In genomic region chr14:71970272-71970671, GRCh38 we compare ENCODE assay signal across 31 cellular contexts. TPM values are rescaled to one million over a fixed set of nuclear protein-coding genes. Genes with fewer than 3 reads are reported as not detected.
"Had no signal": no experiment of that assay in that cellular context is flagged by ENCODE, and none has a peak within 500 bp of the region (broad histone marks: within the 10 kb centered on the region; RNA-seq: fewer than 3 reads in every experiment).

No MANE protein-coding gene starts in this region.

- H3K4me1 ChIP-seq: adrenal gland, body of pancreas, colonic mucosa, esophagus squamous epithelium had no signal

- H3K27ac Mint-ChIP-seq: activated CD8-positive, alpha-beta T cell treated with anti-CD3 and anti-CD28 coated beads for 36 hours; activated naive CD4-positive, alpha-beta T cell treated with anti-CD3 and anti-CD28 coated beads for 36 hours; activated naive CD4-positive, alpha-beta T cell treated with anti-CD3 and anti-CD28 coated beads, Interleukin-2, amount 50 U/mL, for 24 hours; activated naive CD8-positive, alpha-beta T cell treated with anti-CD3 and anti-CD28 coated beads for 36 hours; activated naive CD8-positive, alpha-beta T cell treated with anti-CD3 and anti-CD28 coated beads, Interleukin-2, amount 50 U/mL, for 24 hours; activated T-helper 1 cell treated with anti-CD3 and anti-CD28 coated beads, Interleukin-12 subunit alpha, Interleukin-12 subunit beta, Interleukin-2, Interleukin-4 antibody, amounts not matched to agents 30 ng/mL and 10 ng/mL and 1 ng/mL, durations not matched to agents 14 hours and 24 hours and 36 hours; activated T-helper 2 cell treated with anti-CD3 and anti-CD28 coated beads, Interferon-gamma antibody, Interleukin-2, Interleukin-4, amounts not matched to agents 10 μg/mL and 5 μg/mL and 100 μg/mL, durations not matched to agents 14 hours and 24 hours and 36 hours had no signal

- H3K4me3 Mint-ChIP-seq: activated CD8-positive, alpha-beta T cell treated with anti-CD3 and anti-CD28 coated beads for 36 hours; activated naive CD4-positive, alpha-beta T cell treated with anti-CD3 and anti-CD28 coated beads for 36 hours; activated naive CD4-positive, alpha-beta T cell treated with anti-CD3 and anti-CD28 coated beads, Interleukin-2, amount 50 U/mL, for 24 hours; activated naive CD8-positive, alpha-beta T cell treated with anti-CD3 and anti-CD28 coated beads for 36 hours; activated naive CD8-positive, alpha-beta T cell treated with anti-CD3 and anti-CD28 coated beads, Interleukin-2, amount 50 U/mL, for 24 hours; activated T-helper 1 cell treated with anti-CD3 and anti-CD28 coated beads, Interleukin-12 subunit alpha, Interleukin-12 subunit beta, Interleukin-2, Interleukin-4 antibody, amounts not matched to agents 30 ng/mL and 10 ng/mL and 1 ng/mL, durations not matched to agents 14 hours and 24 hours and 36 hours had no signal

- H3K4me3 ChIP-seq: adrenal gland, body of pancreas, colonic mucosa, esophagus squamous epithelium had no signal

- H3K9me3 ChIP-seq: adrenal gland, body of pancreas, colonic mucosa, esophagus squamous epithelium had no signal

- H3K27ac ChIP-seq: adrenal gland, body of pancreas, colonic mucosa, epithelial cell of prostate, esophagus squamous epithelium had no signal

- ATAC-seq: activated CD8-positive, alpha-beta T cell treated with anti-CD3 and anti-CD28 coated beads for 36 hours; activated naive CD8-positive, alpha-beta T cell treated with anti-CD3 and anti-CD28 coated beads, Interleukin-2, amount 50 U/mL, for 24 hours; body of pancreas had no signal

- H3K9me3 Mint-ChIP-seq: activated naive CD4-positive, alpha-beta T cell treated with anti-CD3 and anti-CD28 coated beads for 36 hours; activated naive CD4-positive, alpha-beta T cell treated with anti-CD3 and anti-CD28 coated beads, Interleukin-2, amount 50 U/mL, for 24 hours had no signal

- DNase-seq: activated CD4-positive, alpha-beta T cell treated with anti-CD3 and anti-CD28 coated beads for 4 hours; activated CD4-positive, alpha-beta T cell treated with anti-CD3 and anti-CD28 coated beads, Interleukin-2, amount 50 U/mL, for 1 hour; activated CD4-positive, alpha-beta T cell treated with anti-CD3 and anti-CD28 coated beads, Interleukin-2, amount 50 U/mL, for 48 hours; activated CD4-positive, CD25-positive, alpha-beta regulatory T cell; activated CD4-positive, CD25-positive, alpha-beta regulatory T cell treated with anti-CD3 and anti-CD28 coated beads, Interleukin-2, amount 50 U/mL, for 72 hours; activated CD8-positive, alpha-beta memory T cell treated with anti-CD3 and anti-CD28 coated beads for 24 hours; activated CD8-positive, alpha-beta T cell treated with anti-CD3 and anti-CD28 coated beads for 36 hours; activated effector memory CD4-positive, alpha-beta T cell treated with anti-CD3 and anti-CD28 coated beads, Interleukin-2, amount 50 U/mL, for 16 hours; activated naive CD4-positive, alpha-beta T cell treated with anti-CD3 and anti-CD28 coated beads for 36 hours; activated naive CD8-positive, alpha-beta T cell treated with anti-CD3 and anti-CD28 coated beads for 36 hours; activated naive CD8-positive, alpha-beta T cell treated with anti-CD3 and anti-CD28 coated beads, Interleukin-2, amount 50 U/mL, for 24 hours; activated T-cell treated with anti-CD3 and anti-CD28 coated beads, Interleukin-2, amount 50 U/mL, for 1 hour; activated T-cell treated with anti-CD3 and anti-CD28 coated beads, Interleukin-2, amount 50 U/mL, for 48 hours; adrenal gland; amygdala; aorta; body of pancreas; central memory CD4-positive, alpha-beta T cell; cerebellar nuclear complex; colonic mucosa; effector CD8-positive, alpha-beta T cell; esophagus squamous epithelium; T-helper 2 cell had no signal

- H3K36me3 ChIP-seq: adrenal gland, colonic mucosa, esophagus squamous epithelium had no signal

- H3K27me3 ChIP-seq: adrenal gland, body of pancreas, colonic mucosa, esophagus squamous epithelium had no signal

RNA-seq across cellular contexts. Expression of gene RGS6, which starts 38.0 kb away (rescaled TPM):
- total RNA-seq: activated CD8-positive, alpha-beta T cell treated with anti-CD3 and anti-CD28 coated beads for 36 hours; activated naive CD4-positive, alpha-beta T cell treated with anti-CD3 and anti-CD28 coated beads for 36 hours; dermis microvascular lymphatic vessel endothelial cell; endothelial cell of umbilical vein; fibroblast of lung; fibroblast of villous mesenchyme had no signal
- polyA plus RNA-seq: endothelial cell of umbilical vein, fibroblast of lung had no signal
